In genomic region chr12:109592195-109592904, GRCh38 we compare ENCODE assay signal across 12 cellular contexts. TPM values are rescaled to one million over a fixed set of nuclear protein-coding genes. Genes with fewer than 3 reads are reported as not detected.
DNase-seq lines count a peak whose midpoint lies in the region; ATAC-seq and TF ChIP-seq lines count a peak whose summit lies in the region.
"Had no signal": no experiment of that assay in that cellular context is flagged by ENCODE, and none has a peak within 500 bp of the region (broad histone marks: within the 10 kb centered on the region; RNA-seq: fewer than 3 reads in every experiment).

No MANE protein-coding gene starts in this region.

- H3K4me1 ChIP-seq in skeletal muscle tissue (ENCODE audit: control insufficient read depth in 3 of 3, insufficient read depth in 3 of 3, low read length in 3 of 3) = peaks cover 26 to 33% (median 28%) of the 10 kb centered on the region in 3 donors

- no peak for TF ChIP-seq POLR2A in erythroblast (IDR thresholded peaks at IDR 0.05; ENCODE audit: low read length)

- peak overlapping the region in 2 of 3 donors; percentile 16 to 60 for H3K9ac ChIP-seq in skeletal muscle tissue (ENCODE audit: low read depth in 1 of 3, low read length in 3 of 3)

- DNase-seq in NCI-H82 (lab: John Stamatoyannopoulos, UW) = peak; percentile 28
- DNase-seq in NCI-H82 treated with DMSO at 0.1 percent for 48 hours (lab: John Stamatoyannopoulos, UW; ENCODE audit: unreplicated experiment) = no peak
- DNase-seq in cerebellum (ENCODE audit: low spot score) = peak; percentile 44
- peak; percentile 87 for DNase-seq in left lobe of liver (ENCODE audit: low spot score)
- DNase-seq in erythroblast (lab: John Stamatoyannopoulos, UW) = no peak
- no peak for DNase-seq in T-helper 9 cell
- no peak for DNase-seq in EL
- DNase-seq: HCEC 1CT, Kasumi-1, NCI-H187 treated with DMSO at 0.1 percent for 48 hours, NCI-H510A treated with DMSO at 0.1 percent for 48 hours had no signal

- peak overlapping the region; percentile 86 for H3K27ac ChIP-seq in skeletal muscle tissue (ENCODE audit: low read depth, low read length)

- H3K4me3 ChIP-seq in skeletal muscle tissue (ENCODE audit: low read length in 3 of 3) = no peak overlapping the region

- no peaks in the 10 kb centered on the region for H3K27me3 ChIP-seq in skeletal muscle tissue (ENCODE audit: control insufficient read depth in 3 of 3, insufficient read depth in 3 of 3, low read length in 3 of 3)

- peak; percentile 77 for ATAC-seq in left lobe of liver

- H3K36me3 ChIP-seq in skeletal muscle tissue (ENCODE audit: control insufficient read depth in 3 of 3, insufficient read depth in 3 of 3, low read length in 3 of 3) = peaks cover 5 to 17% (median 12%) of the 10 kb centered on the region in 3 donors

- H3K9me3 ChIP-seq in skeletal muscle tissue (ENCODE audit: control insufficient read depth in 3 of 3, low read length in 3 of 3) = no peaks in the 10 kb centered on the region

RNA-seq across cellular contexts. Expression of gene MVK, which starts 18.8 kb away (rescaled TPM):
- total RNA-seq in cerebellum (14.8 TPM), left lobe of liver (16.5 TPM), skeletal muscle tissue (13.0 TPM)

RNA-seq across cellular contexts. Expression of gene MMAB, which starts 19.0 kb away (rescaled TPM):
- total RNA-seq in cerebellum (13.1 TPM), left lobe of liver (41.1 TPM), skeletal muscle tissue (18.3 TPM)

Comparison
In these comparisons a context has a peak if more than half of its experiments do, and no peak if none do; other contexts are left out.
1. DNase-seq: peak in NCI-H82 (single experiment), cerebellum (single experiment) and left lobe of liver (single experiment); none in NCI-H82 treated with DMSO at 0.1 percent for 48 hours (single experiment), erythroblast (0 of 2), T-helper 9 cell (single experiment) and EL (single experiment).